In genomic region chr5:77211013-77211690, GRCh38 we compare ENCODE assay signal across 8 cellular contexts. TPM values are rescaled to one million over a fixed set of nuclear protein-coding genes. Genes with fewer than 3 reads are reported as not detected.
DNase-seq lines count a peak whose midpoint lies in the region; ATAC-seq lines count a peak whose summit lies in the region.

No MANE protein-coding gene starts in this region.

- H3K36me3 Mint-ChIP-seq in activated T-helper 1 cell treated with anti-CD3 and anti-CD28 coated beads, Interleukin-12 subunit alpha, Interleukin-12 subunit beta, Interleukin-2, Interleukin-4 antibody, amounts not matched to agents 30 ng/mL and 10 ng/mL and 1 ng/mL, durations not matched to agents 14 hours and 24 hours and 36 hours (ENCODE audit: low read depth), result peaks cover 7% of the 10 kb centered on the region

- ATAC-seq in HG03520 (IDR thresholded peaks at IDR 0.05; ENCODE audit: unreplicated experiment), result no peak

- intact Hi-C loops in activated T-helper 1 cell treated with anti-CD3 and anti-CD28 coated beads, Interleukin-12 subunit alpha, Interleukin-12 subunit beta, Interleukin-2, Interleukin-4 antibody, amounts not matched to agents 30 ng/mL and 10 ng/mL and 1 ng/mL, durations not matched to agents 14 hours and 24 hours and 36 hours (cut with micrococcal nuclease), result no loop called here

- peak overlapping the region; percentile 61 for H3K4me3 Mint-ChIP-seq in activated T-helper 1 cell treated with anti-CD3 and anti-CD28 coated beads, Interleukin-12 subunit alpha, Interleukin-12 subunit beta, Interleukin-2, Interleukin-4 antibody, amounts not matched to agents 30 ng/mL and 10 ng/mL and 1 ng/mL, durations not matched to agents 14 hours and 24 hours and 36 hours

- DNase-seq in NCI-H82 (lab: John Stamatoyannopoulos, UW) (peak; percentile 28), NCI-H82 treated with DMSO at 0.1 percent for 48 hours (lab: John Stamatoyannopoulos, UW; ENCODE audit: unreplicated experiment) (no peak), islet precursor cell (peak; percentile 78), foreskin melanocyte (no peak)
- DNase-seq in activated T-helper 1 cell treated with anti-CD3 and anti-CD28 coated beads, Interleukin-12 subunit alpha, Interleukin-12 subunit beta, Interleukin-2, Interleukin-4 antibody, amounts not matched to agents 30 ng/mL and 10 ng/mL and 1 ng/mL, durations not matched to agents 14 hours and 24 hours and 36 hours (ENCODE audit: low spot score), result no peak
- no peak for DNase-seq in stimulated activated CD4-positive, alpha-beta T cell treated with anti-CD3 and anti-CD28 coated beads, Interleukin-15, amount 100 ng/mL, for 24 hours

- no peak overlapping the region for H3K27ac Mint-ChIP-seq in activated T-helper 1 cell treated with anti-CD3 and anti-CD28 coated beads, Interleukin-12 subunit alpha, Interleukin-12 subunit beta, Interleukin-2, Interleukin-4 antibody, amounts not matched to agents 30 ng/mL and 10 ng/mL and 1 ng/mL, durations not matched to agents 14 hours and 24 hours and 36 hours

- H3K9me3 Mint-ChIP-seq in activated T-helper 1 cell treated with anti-CD3 and anti-CD28 coated beads, Interleukin-12 subunit alpha, Interleukin-12 subunit beta, Interleukin-2, Interleukin-4 antibody, amounts not matched to agents 30 ng/mL and 10 ng/mL and 1 ng/mL, durations not matched to agents 14 hours and 24 hours and 36 hours, result no peaks in the 10 kb centered on the region

- H3K4me1 Mint-ChIP-seq in activated T-helper 1 cell treated with anti-CD3 and anti-CD28 coated beads, Interleukin-12 subunit alpha, Interleukin-12 subunit beta, Interleukin-2, Interleukin-4 antibody, amounts not matched to agents 30 ng/mL and 10 ng/mL and 1 ng/mL, durations not matched to agents 14 hours and 24 hours and 36 hours (ENCODE audit: low read depth), result peaks cover 6% of the 10 kb centered on the region

- peak overlapping the region; percentile 13 for H3K27ac ChIP-seq in temporal lobe (ENCODE audit: low read depth, low read length)

- H3K27me3 Mint-ChIP-seq in activated T-helper 1 cell treated with anti-CD3 and anti-CD28 coated beads, Interleukin-12 subunit alpha, Interleukin-12 subunit beta, Interleukin-2, Interleukin-4 antibody, amounts not matched to agents 30 ng/mL and 10 ng/mL and 1 ng/mL, durations not matched to agents 14 hours and 24 hours and 36 hours (ENCODE audit: insufficient read depth), result peaks cover 62% of the 10 kb centered on the region

RNA-seq across cellular contexts. Expression of gene PDE8B, which starts 0.7 kb away (rescaled TPM):
- 0.07 and 0.16 TPM in 2 replicates for total RNA-seq in activated T-helper 1 cell treated with anti-CD3 and anti-CD28 coated beads, Interleukin-12 subunit alpha, Interleukin-12 subunit beta, Interleukin-2, Interleukin-4 antibody, amounts not matched to agents 30 ng/mL and 10 ng/mL and 1 ng/mL, durations not matched to agents 14 hours and 24 hours and 36 hours
- total RNA-seq in temporal lobe, result 8.9 TPM

Comparison
In these comparisons a context has a peak if more than half of its experiments do, and no peak if none do; other contexts are left out.
1. DNase-seq: peak in NCI-H82 (single experiment) and islet precursor cell (single experiment); none in NCI-H82 treated with DMSO at 0.1 percent for 48 hours (single experiment), activated T-helper 1 cell treated with anti-CD3 and anti-CD28 coated beads, Interleukin-12 subunit alpha, Interleukin-12 subunit beta, Interleukin-2, Interleukin-4 antibody, amounts not matched to agents 30 ng/mL and 10 ng/mL and 1 ng/mL, durations not matched to agents 14 hours and 24 hours and 36 hours (single experiment), stimulated activated CD4-positive, alpha-beta T cell treated with anti-CD3 and anti-CD28 coated beads, Interleukin-15, amount 100 ng/mL, for 24 hours (single experiment) and foreskin melanocyte (single experiment).